1 cellular context compared by ENCODE assay signal in the genomic region with DNA sequence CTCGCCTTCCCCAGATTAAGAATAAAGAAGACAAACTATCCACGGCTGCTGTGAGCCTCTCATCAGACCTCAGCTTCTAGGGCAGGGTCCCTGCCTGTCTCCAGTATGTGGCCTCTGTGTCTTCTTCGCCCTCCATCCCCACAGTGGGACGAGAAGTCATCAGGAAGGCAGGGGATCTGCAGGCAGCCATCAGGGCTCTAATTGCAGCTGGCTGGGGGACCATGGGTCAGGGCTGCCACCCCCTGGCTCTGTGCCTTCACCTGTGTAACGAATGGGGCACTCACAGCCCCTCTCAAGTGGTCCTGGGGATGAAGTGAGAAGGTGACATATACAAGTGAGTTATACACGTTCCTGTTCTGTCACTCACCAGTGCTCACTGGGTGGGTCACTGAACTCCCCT.
TF ChIP-seq lines count a peak whose summit lies in the region.

No MANE protein-coding gene starts in this region.

TF ChIP-seq in H1, 55 proteins besides CTCF, POLR2A, EP300 and RAD21 (continued from another document):
- TF ChIP-seq JUN (IDR thresholded peaks at IDR 0.05; ENCODE audit: low read depth, low read length) (no peak), RFX5 (IDR thresholded peaks at IDR 0.05; ENCODE audit: borderline replicate concordance, low read depth, low read length) (no peak), HDAC2 (IDR thresholded peaks at IDR 0.05; ENCODE audit: borderline replicate concordance in 1 of 2, low read depth in 2 of 2, low read length in 2 of 2) (no peak), BACH1 (IDR thresholded peaks at IDR 0.05; ENCODE audit: low read length) (no peak), ASH2L (IDR thresholded peaks at IDR 0.05; ENCODE audit: low read length) (no peak), EGR1 (IDR thresholded peaks at IDR 0.05; ENCODE audit: borderline replicate concordance, low read depth, low read length) (no peak), KDM4A (IDR thresholded peaks at IDR 0.05; ENCODE audit: low read depth, low read length, severe bottlenecking) (no peak), BRCA1 (IDR thresholded peaks at IDR 0.05; ENCODE audit: low read depth, low read length) (no peak), BCL11A (IDR thresholded peaks at IDR 0.05; ENCODE audit: low read depth in 2 of 2, low read length in 2 of 2) (no peak), RXRA (IDR thresholded peaks at IDR 0.05; ENCODE audit: insufficient read depth, low read depth, low read length) (no peak), RBBP5 (IDR thresholded peaks at IDR 0.05; ENCODE audit: borderline replicate concordance, low read depth, low read length) (no peak)
